Comparison of ENCODE assay signal across 8 cellular contexts in genomic region chr14:24298892-24299254, GRCh38. TPM values are rescaled to one million over a fixed set of nuclear protein-coding genes. Genes with fewer than 3 reads are reported as not detected.
DNase-seq lines count a peak whose midpoint lies in the region; ATAC-seq lines count a peak whose summit lies in the region.

No MANE protein-coding gene starts in this region.

- no peaks in the 10 kb centered on the region for H3K9me3 ChIP-seq in ectodermal cell (ENCODE audit: control insufficient read depth, low read length)
- H3K9me3 ChIP-seq in muscle layer of colon (ENCODE audit: low read length): no peaks in the 10 kb centered on the region

- ATAC-seq in HG03095 (IDR thresholded peaks at IDR 0.05; ENCODE audit: unreplicated experiment): no peak
- no peak for ATAC-seq in GM21717 (IDR thresholded peaks at IDR 0.05; ENCODE audit: unreplicated experiment)
- ATAC-seq in GM19023 (IDR thresholded peaks at IDR 0.05; ENCODE audit: unreplicated experiment): no peak

- peak overlapping the region; percentile 92 for H3K9ac ChIP-seq in muscle layer of colon (ENCODE audit: low read length)

- H3K4me3 ChIP-seq in ectodermal cell (ENCODE audit: insufficient read depth, low read depth, low read length) (peak overlapping the region; percentile 92), muscle layer of colon (ENCODE audit: low read depth in 1 of 2, low read length in 2 of 2) (peak overlapping the region; percentile 91 to 97)

- peaks cover 7% of the 10 kb centered on the region for H3K4me1 ChIP-seq in ectodermal cell (ENCODE audit: control insufficient read depth, insufficient read depth, low read length)
- peaks cover 22% of the 10 kb centered on the region for H3K4me1 ChIP-seq in muscle layer of colon (ENCODE audit: insufficient read depth, low read length)

- DNase-seq in stimulated activated CD4-positive, alpha-beta T cell treated with anti-CD3 and anti-CD28 coated beads, Interleukin-1b, Interleukin-23, amount 100 ng/mL, for 48 hours: peak; percentile 26
- no peak for DNase-seq in stimulated activated CD4-positive, alpha-beta T cell treated with anti-CD3 and anti-CD28 coated beads, Interleukin-4, amount 100 ng/mL, for 4 hours
- DNase-seq in OCI-M1 (lab: John Stamatoyannopoulos, UW): peak; percentile 32

- H3K27ac ChIP-seq in ectodermal cell (ENCODE audit: insufficient read depth, low read depth, low read length, poor library complexity, severe bottlenecking): no peak overlapping the region
- peak overlapping the region; percentile 97 for H3K27ac ChIP-seq in muscle layer of colon (ENCODE audit: low read depth, low read length)

- H3K36me3 ChIP-seq in ectodermal cell (ENCODE audit: control insufficient read depth, insufficient read depth, low read length): peaks cover 26% of the 10 kb centered on the region
- peaks cover 43% of the 10 kb centered on the region for H3K36me3 ChIP-seq in muscle layer of colon (ENCODE audit: insufficient read depth, low read length)

- H3K27me3 ChIP-seq in ectodermal cell (ENCODE audit: control insufficient read depth, insufficient read depth, low read length, poor library complexity, severe bottlenecking) (no peaks in the 10 kb centered on the region), muscle layer of colon (ENCODE audit: control insufficient read depth in 1 of 2, insufficient read depth in 2 of 2, low read length in 2 of 2) (no peaks in the 10 kb centered on the region)

- WGBS in ectodermal cell, 2 experiments: 78 to 81% methylated on average over 7 of the region's 7 CpGs

RNA-seq across cellular contexts. Expression of gene DHRS1, which starts 0.7 kb away (rescaled TPM):
- polyA plus RNA-seq in ectodermal cell (2013, experiment 1 of 4): 26.9 TPM
- 22.6 TPM for polyA plus RNA-seq in ectodermal cell (2013, experiment 2 of 4)
- 19.0 TPM for polyA plus RNA-seq in ectodermal cell (2013, experiment 3 of 4)
- polyA plus RNA-seq in ectodermal cell (2013, experiment 4 of 4): 24.3 TPM

RNA-seq across cellular contexts. Expression of gene NOP9, which starts 0.8 kb away (rescaled TPM):
- 26.1 TPM for polyA plus RNA-seq in ectodermal cell (2013, experiment 1 of 4)
- 28.6 TPM for polyA plus RNA-seq in ectodermal cell (2013, experiment 2 of 4)
- polyA plus RNA-seq in ectodermal cell (2013, experiment 3 of 4): 19.4 TPM
- 20.6 TPM for polyA plus RNA-seq in ectodermal cell (2013, experiment 4 of 4)

RNA-seq across cellular contexts. Expression of gene CIDEB, which starts 8.9 kb away (rescaled TPM):
- not detected for polyA plus RNA-seq in ectodermal cell (2013, experiment 1 of 4)
- polyA plus RNA-seq in ectodermal cell (2013, experiment 2 of 4): not detected
- not detected for polyA plus RNA-seq in ectodermal cell (2013, experiment 3 of 4)
- polyA plus RNA-seq in ectodermal cell (2013, experiment 4 of 4): not detected

RNA-seq across cellular contexts. Expression of gene LTB4R2, which starts 11.1 kb away (rescaled TPM):
- 6.2 TPM for polyA plus RNA-seq in ectodermal cell (2013, experiment 1 of 4)
- 6.7 TPM for polyA plus RNA-seq in ectodermal cell (2013, experiment 2 of 4)
- 5.9 TPM for polyA plus RNA-seq in ectodermal cell (2013, experiment 3 of 4)
- 5.7 TPM for polyA plus RNA-seq in ectodermal cell (2013, experiment 4 of 4)

RNA-seq across cellular contexts. Expression of gene LTB4R, which starts 12.4 kb away (rescaled TPM):
- 7.4 TPM for polyA plus RNA-seq in ectodermal cell (2013, experiment 1 of 4)
- polyA plus RNA-seq in ectodermal cell (2013, experiment 2 of 4): 7.6 TPM
- 6.4 TPM for polyA plus RNA-seq in ectodermal cell (2013, experiment 3 of 4)
- 7.9 TPM for polyA plus RNA-seq in ectodermal cell (2013, experiment 4 of 4)

Comparison
In these comparisons a context has a peak if more than half of its experiments do, and no peak if none do; other contexts are left out.
1. DNase-seq: peak in stimulated activated CD4-positive, alpha-beta T cell treated with anti-CD3 and anti-CD28 coated beads, Interleukin-1b, Interleukin-23, amount 100 ng/mL, for 48 hours (single experiment) and OCI-M1 (single experiment); none in stimulated activated CD4-positive, alpha-beta T cell treated with anti-CD3 and anti-CD28 coated beads, Interleukin-4, amount 100 ng/mL, for 4 hours (0 of 2).